1 cellular context compared by ENCODE assay signal in the genomic region with DNA sequence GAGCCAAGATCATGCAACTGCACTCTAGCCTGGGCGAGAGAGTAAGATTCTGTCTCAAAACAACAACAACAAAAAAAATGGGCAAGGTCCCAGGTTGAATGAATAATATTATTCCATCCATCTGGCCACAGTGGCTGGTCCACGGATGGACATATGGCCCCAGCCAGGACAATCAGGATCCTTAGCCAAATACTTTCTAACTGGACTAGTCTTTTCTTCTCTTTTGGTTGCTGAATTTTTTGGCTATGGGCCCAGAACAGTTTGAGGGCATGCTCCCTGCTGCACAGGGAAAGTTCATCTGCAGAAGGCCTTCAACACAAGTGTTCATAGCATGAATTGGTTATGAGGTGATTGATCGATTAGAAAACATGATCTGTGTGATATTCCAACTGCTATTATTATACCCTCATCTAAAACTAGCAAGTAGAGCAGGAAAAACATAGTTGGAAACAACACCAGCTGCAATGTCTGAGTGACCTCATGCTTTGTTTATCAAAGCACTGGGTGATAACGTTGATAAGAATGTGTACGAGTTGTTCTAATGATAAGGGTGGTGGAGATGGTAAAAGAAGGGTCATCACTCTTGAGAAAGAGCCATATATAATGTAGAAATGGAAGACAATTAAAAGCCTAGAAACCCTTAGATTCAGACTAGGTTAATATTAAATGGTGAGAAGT.
TF ChIP-seq lines count a peak whose summit lies in the region.

No MANE protein-coding gene starts in this region.

TF ChIP-seq in HEK293, 187 proteins besides CTCF, POLR2A, EP300 and RAD21 (continued from another document):
- TF ChIP-seq, protein P1, sequence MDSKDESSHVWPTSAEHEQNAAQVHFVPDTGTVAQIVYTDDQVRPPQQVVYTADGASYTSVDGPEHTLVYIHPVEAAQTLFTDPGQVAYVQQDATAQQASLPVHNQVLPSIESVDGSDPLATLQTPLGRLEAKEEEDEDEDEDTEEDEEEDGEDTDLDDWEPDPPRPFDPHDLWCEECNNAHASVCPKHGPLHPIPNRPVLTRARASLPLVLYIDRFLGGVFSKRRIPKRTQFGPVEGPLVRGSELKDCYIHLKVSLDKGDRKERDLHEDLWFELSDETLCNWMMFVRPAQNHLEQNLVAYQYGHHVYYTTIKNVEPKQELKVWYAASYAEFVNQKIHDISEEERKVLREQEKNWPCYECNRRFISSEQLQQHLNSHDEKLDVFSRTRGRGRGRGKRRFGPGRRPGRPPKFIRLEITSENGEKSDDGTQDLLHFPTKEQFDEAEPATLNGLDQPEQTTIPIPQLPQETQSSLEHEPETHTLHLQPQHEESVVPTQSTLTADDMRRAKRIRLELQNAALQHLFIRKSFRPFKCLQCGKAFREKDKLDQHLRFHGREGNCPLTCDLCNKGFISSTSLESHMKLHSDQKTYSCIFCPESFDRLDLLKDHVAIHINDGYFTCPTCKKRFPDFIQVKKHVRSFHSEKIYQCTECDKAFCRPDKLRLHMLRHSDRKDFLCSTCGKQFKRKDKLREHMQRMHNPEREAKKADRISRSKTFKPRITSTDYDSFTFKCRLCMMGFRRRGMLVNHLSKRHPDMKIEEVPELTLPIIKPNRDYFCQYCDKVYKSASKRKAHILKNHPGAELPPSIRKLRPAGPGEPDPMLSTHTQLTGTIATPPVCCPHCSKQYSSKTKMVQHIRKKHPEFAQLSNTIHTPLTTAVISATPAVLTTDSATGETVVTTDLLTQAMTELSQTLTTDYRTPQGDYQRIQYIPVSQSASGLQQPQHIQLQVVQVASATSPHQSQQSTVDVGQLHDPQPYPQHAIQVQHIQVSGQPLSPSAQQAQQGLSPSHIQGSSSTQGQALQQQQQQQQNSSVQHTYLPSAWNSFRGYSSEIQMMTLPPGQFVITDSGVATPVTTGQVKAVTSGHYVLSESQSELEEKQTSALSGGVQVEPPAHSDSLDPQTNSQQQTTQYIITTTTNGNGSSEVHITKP (tag by site-specific recombination; IDR thresholded peaks at IDR 0.05), result no peak
- TF ChIP-seq SP7 (tag by site-specific recombination; IDR thresholded peaks at IDR 0.05), result 0 out of 2 replicates have a peak, but pooled peaks have one; percentile 27
- no peak for TF ChIP-seq ZNF391 (tag by site-specific recombination; IDR thresholded peaks at IDR 0.05; ENCODE audit: borderline replicate concordance, low read depth)
- TF ChIP-seq ZNF629 (tag by site-specific recombination; IDR thresholded peaks at IDR 0.05), result 0 out of 2 replicates have a peak, but pooled peaks have one; percentile 17
TF ChIP-seq in HEK293: peak in this region for 4.
